In the genomic region with DNA sequence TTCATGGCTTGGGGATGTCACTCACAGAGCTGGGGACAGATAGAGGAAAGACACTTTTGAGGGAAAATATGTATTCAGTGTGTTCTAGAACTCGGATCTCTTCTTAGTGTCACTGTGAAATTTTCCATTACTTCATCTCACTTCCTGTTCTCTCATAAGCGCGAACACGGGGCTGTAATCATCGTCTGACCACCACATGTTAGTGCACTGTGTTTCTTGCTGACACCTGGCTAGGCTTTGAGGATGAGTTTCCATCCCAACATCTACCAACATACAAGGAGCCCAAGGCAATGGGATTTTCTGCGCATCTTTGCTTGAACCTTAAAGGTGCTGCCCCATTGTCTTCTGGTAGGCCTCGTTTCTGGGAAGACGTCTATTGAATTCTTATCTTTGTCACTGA, we compare ENCODE assay signal across 12 cellular contexts.
DNase-seq lines count a peak whose midpoint lies in the region; ATAC-seq and TF ChIP-seq lines count a peak whose summit lies in the region.
"Had no signal": no experiment of that assay in that cellular context is flagged by ENCODE, and none has a peak within 500 bp of the region (broad histone marks: within the 10 kb centered on the region; RNA-seq: fewer than 3 reads in every experiment).

No MANE protein-coding gene starts in this region.

- H3K4me3 ChIP-seq in Karpas-422 (ENCODE audit: low read length) (no peak overlapping the region), ascending aorta (no peak overlapping the region), testis (no peak overlapping the region)

- H3K79me2 ChIP-seq in Karpas-422 (ENCODE audit: low read length): no peaks in the 10 kb centered on the region

- H3K27me3 ChIP-seq in Karpas-422 (ENCODE audit: low read length): no peaks in the 10 kb centered on the region
- H3K27me3 ChIP-seq in ascending aorta: no peaks in the 10 kb centered on the region
- H3K27me3 ChIP-seq in testis: no peaks in the 10 kb centered on the region

- H3K9me3 ChIP-seq in Karpas-422 (ENCODE audit: low read length) (no peaks in the 10 kb centered on the region), ascending aorta (no peaks in the 10 kb centered on the region), testis (no peaks in the 10 kb centered on the region)

- intact Hi-C loops in activated CD8-positive, alpha-beta T cell treated with anti-CD3 and anti-CD28 coated beads for 36 hours (cut with micrococcal nuclease): no loop called here
- intact Hi-C loops in ascending aorta (cut with DNase I) (no loop called here), testis (cut with DNase I; ENCODE audit: low total_unique reads) (no loop called here)

- CTCF ChIA-PET in activated CD8-positive, alpha-beta memory T cell treated with anti-CD3 and anti-CD28 coated beads, Interleukin-2, amount 10 ng/mL, durations not matched to agents 7 days and 5 days (lab: Charles Lee): interaction anchor here (0.7 to 1.1 kb wide), 3 partner anchors 17 to 31 kb away, joined by 3 read pairs; no protein-coding TSS in a partner anchor
- CTCF ChIA-PET in activated CD8-positive, alpha-beta T cell treated with anti-CD3 and anti-CD28 coated beads for 36 hours (lab: Charles Lee): interaction anchor here (1.3 to 3.1 kb wide), 4 partner anchors 9 to 25 kb away, joined by 3 to 14 read pairs (median 4); no protein-coding TSS in a partner anchor

- H2AFZ ChIP-seq in Karpas-422 (ENCODE audit: low read length): no peak overlapping the region

- no peak overlapping the region for H3K4me3 Mint-ChIP-seq in activated CD8-positive, alpha-beta memory T cell treated with anti-CD3 and anti-CD28 coated beads, Interleukin-2, amount 10 ng/mL, durations not matched to agents 7 days and 5 days
- H3K4me3 Mint-ChIP-seq in activated CD8-positive, alpha-beta T cell treated with anti-CD3 and anti-CD28 coated beads for 36 hours: peak overlapping the region; percentile 28
- peak overlapping the region; percentile 59 for H3K4me3 Mint-ChIP-seq in natural killer cell treated with Interleukin-12 subunit alpha and Interleukin-12 subunit beta and Interleukin-15 and Interleukin-18, amount 100 ng/mL, for 72 hours

- no peak overlapping the region for H3K9ac ChIP-seq in Karpas-422 (ENCODE audit: low read length)

- H3K4me1 Mint-ChIP-seq in activated CD8-positive, alpha-beta memory T cell treated with anti-CD3 and anti-CD28 coated beads, Interleukin-2, amount 10 ng/mL, durations not matched to agents 7 days and 5 days: peaks cover 44% of the 10 kb centered on the region
- H3K4me1 Mint-ChIP-seq in activated CD8-positive, alpha-beta T cell treated with anti-CD3 and anti-CD28 coated beads for 36 hours (ENCODE audit: low read depth): peaks cover 48% of the 10 kb centered on the region
- H3K4me1 Mint-ChIP-seq in natural killer cell treated with Interleukin-12 subunit alpha and Interleukin-12 subunit beta and Interleukin-15 and Interleukin-18, amount 100 ng/mL, for 72 hours (ENCODE audit: low read depth in 2 of 2): peaks cover 49 to 60% of the 10 kb centered on the region in 2 donors

- no peaks in the 10 kb centered on the region for H3K36me3 ChIP-seq in Karpas-422 (ENCODE audit: insufficient read depth, low read length)
- no peaks in the 10 kb centered on the region for H3K36me3 ChIP-seq in ascending aorta
- no peaks in the 10 kb centered on the region for H3K36me3 ChIP-seq in testis (ENCODE audit: low read depth, missing control alignments)

- H3K4me2 ChIP-seq in Karpas-422 (ENCODE audit: low read depth, low read length, poor library complexity, severe bottlenecking): no peak overlapping the region

- H4K20me1 ChIP-seq in Karpas-422 (ENCODE audit: insufficient read depth, low read depth, low read length): no peaks in the 10 kb centered on the region

- peaks cover 5% of the 10 kb centered on the region for H3K9me3 Mint-ChIP-seq in activated CD8-positive, alpha-beta memory T cell treated with anti-CD3 and anti-CD28 coated beads, Interleukin-2, amount 10 ng/mL, durations not matched to agents 7 days and 5 days (ENCODE audit: low read depth)
- peaks cover 9% of the 10 kb centered on the region for H3K9me3 Mint-ChIP-seq in activated CD8-positive, alpha-beta T cell treated with anti-CD3 and anti-CD28 coated beads for 36 hours
- peaks cover 6% of the 10 kb centered on the region for H3K9me3 Mint-ChIP-seq in natural killer cell treated with Interleukin-12 subunit alpha and Interleukin-12 subunit beta and Interleukin-15 and Interleukin-18, amount 100 ng/mL, for 72 hours

- ATAC-seq in activated CD8-positive, alpha-beta memory T cell treated with anti-CD3 and anti-CD28 coated beads, Interleukin-2, amount 10 ng/mL, durations not matched to agents 7 days and 5 days: peak; percentile 57
- peak; percentile 58 for ATAC-seq in activated CD8-positive, alpha-beta T cell treated with anti-CD3 and anti-CD28 coated beads for 36 hours
- ATAC-seq in natural killer cell treated with Interleukin-12 subunit alpha and Interleukin-12 subunit beta and Interleukin-15 and Interleukin-18, amount 100 ng/mL, for 72 hours: peak; percentile 78 to 86

- TF ChIP-seq CTCF in activated CD8-positive, alpha-beta T cell treated with anti-CD3 and anti-CD28 coated beads for 36 hours (IDR thresholded peaks at IDR 0.05): no peak
- no peak for TF ChIP-seq CTCF in ascending aorta (IDR thresholded peaks at IDR 0.05)
- TF ChIP-seq CTCF in testis (IDR thresholded peaks at IDR 0.05): no peak

- 83 to 86% methylated on average over 8 of the region's 8 CpGs for WGBS in testis, 2 donors

- no peaks in the 10 kb centered on the region for H3K9me2 ChIP-seq in Karpas-422 (replicated peaks; ENCODE audit: insufficient read depth, low read length)

- TF ChIP-seq POLR2A in testis (IDR thresholded peaks at IDR 0.05): no peak

- H3K36me3 Mint-ChIP-seq in activated CD8-positive, alpha-beta memory T cell treated with anti-CD3 and anti-CD28 coated beads, Interleukin-2, amount 10 ng/mL, durations not matched to agents 7 days and 5 days: peaks cover 12% of the 10 kb centered on the region
- H3K36me3 Mint-ChIP-seq in activated CD8-positive, alpha-beta T cell treated with anti-CD3 and anti-CD28 coated beads for 36 hours (ENCODE audit: low read depth): peaks cover 13% of the 10 kb centered on the region
- H3K36me3 Mint-ChIP-seq in natural killer cell treated with Interleukin-12 subunit alpha and Interleukin-12 subunit beta and Interleukin-15 and Interleukin-18, amount 100 ng/mL, for 72 hours: peaks cover 8% of the 10 kb centered on the region

- peak; percentile 59 for DNase-seq in activated CD8-positive, alpha-beta memory T cell treated with anti-CD3 and anti-CD28 coated beads, Interleukin-2, amount 10 ng/mL, durations not matched to agents 7 days and 5 days
- DNase-seq in activated CD8-positive, alpha-beta memory T cell treated with anti-CD3 and anti-CD28 coated beads for 24 hours: no peak
- DNase-seq in Karpas-422: peak; percentile 48
- DNase-seq in activated CD8-positive, alpha-beta T cell treated with anti-CD3 and anti-CD28 coated beads for 36 hours: peak; percentile 64
- peak; percentile 73 for DNase-seq in natural killer cell treated with Interleukin-12 subunit alpha and Interleukin-12 subunit beta and Interleukin-15 and Interleukin-18, amount 100 ng/mL, for 72 hours (ENCODE audit: low spot score)
- no peak for DNase-seq in ascending aorta (ENCODE audit: low spot score in 2 of 2)
- no peak for DNase-seq in testis
- DNase-seq in NCI-H446 treated with DMSO at 0.1 percent for 48 hours (lab: John Stamatoyannopoulos, UW): no peak
- DNase-seq: ACHN, DMS79 treated with DMSO at 0.1 percent for 48 hours, NCI-H1092, NCI-H526 had no signal

- no peaks in the 10 kb centered on the region for H3K27me3 Mint-ChIP-seq in activated CD8-positive, alpha-beta memory T cell treated with anti-CD3 and anti-CD28 coated beads, Interleukin-2, amount 10 ng/mL, durations not matched to agents 7 days and 5 days
- no peaks in the 10 kb centered on the region for H3K27me3 Mint-ChIP-seq in activated CD8-positive, alpha-beta T cell treated with anti-CD3 and anti-CD28 coated beads for 36 hours
- H3K27me3 Mint-ChIP-seq in natural killer cell treated with Interleukin-12 subunit alpha and Interleukin-12 subunit beta and Interleukin-15 and Interleukin-18, amount 100 ng/mL, for 72 hours: no peaks in the 10 kb centered on the region

- POLR2A ChIA-PET in activated CD8-positive, alpha-beta T cell treated with anti-CD3 and anti-CD28 coated beads for 36 hours (lab: Charles Lee): interaction anchor here (1.0 to 1.6 kb wide), 2 partner anchors 10 to 20 kb away, joined by 3 to 6 read pairs; no protein-coding TSS in a partner anchor

- H3K4me1 ChIP-seq in Karpas-422 (ENCODE audit: low read length) (peaks cover 7% of the 10 kb centered on the region), ascending aorta (peaks cover under 1 to 1% of the 10 kb centered on the region in 2 donors), testis (no peaks in the 10 kb centered on the region)

- H3K27ac Mint-ChIP-seq in activated CD8-positive, alpha-beta memory T cell treated with anti-CD3 and anti-CD28 coated beads, Interleukin-2, amount 10 ng/mL, durations not matched to agents 7 days and 5 days: peak overlapping the region; percentile 75
- peak overlapping the region; percentile 90 for H3K27ac Mint-ChIP-seq in activated CD8-positive, alpha-beta T cell treated with anti-CD3 and anti-CD28 coated beads for 36 hours
- peak overlapping the region; percentile 91 to 98 for H3K27ac Mint-ChIP-seq in natural killer cell treated with Interleukin-12 subunit alpha and Interleukin-12 subunit beta and Interleukin-15 and Interleukin-18, amount 100 ng/mL, for 72 hours

- no peak overlapping the region for H3K27ac ChIP-seq in Karpas-422 (ENCODE audit: low read length)
- H3K27ac ChIP-seq in ascending aorta: no peak overlapping the region
- no peak overlapping the region for H3K27ac ChIP-seq in testis

Comparison
In these comparisons a context has a peak if more than half of its experiments do, and no peak if none do; other contexts are left out.
1. DNase-seq: peak in activated CD8-positive, alpha-beta memory T cell treated with anti-CD3 and anti-CD28 coated beads, Interleukin-2, amount 10 ng/mL, durations not matched to agents 7 days and 5 days (single experiment), Karpas-422 (single experiment), activated CD8-positive, alpha-beta T cell treated with anti-CD3 and anti-CD28 coated beads for 36 hours (single experiment) and natural killer cell treated with Interleukin-12 subunit alpha and Interleukin-12 subunit beta and Interleukin-15 and Interleukin-18, amount 100 ng/mL, for 72 hours (single experiment); none in activated CD8-positive, alpha-beta memory T cell treated with anti-CD3 and anti-CD28 coated beads for 24 hours (single experiment), ascending aorta (0 of 2), testis (single experiment) and NCI-H446 treated with DMSO at 0.1 percent for 48 hours (single experiment).
2. Peak in every context shown above with its lines, with median percentiles within 50 percentile points of each other: ATAC-seq and H3K27ac Mint-ChIP-seq.